In the genomic region with DNA sequence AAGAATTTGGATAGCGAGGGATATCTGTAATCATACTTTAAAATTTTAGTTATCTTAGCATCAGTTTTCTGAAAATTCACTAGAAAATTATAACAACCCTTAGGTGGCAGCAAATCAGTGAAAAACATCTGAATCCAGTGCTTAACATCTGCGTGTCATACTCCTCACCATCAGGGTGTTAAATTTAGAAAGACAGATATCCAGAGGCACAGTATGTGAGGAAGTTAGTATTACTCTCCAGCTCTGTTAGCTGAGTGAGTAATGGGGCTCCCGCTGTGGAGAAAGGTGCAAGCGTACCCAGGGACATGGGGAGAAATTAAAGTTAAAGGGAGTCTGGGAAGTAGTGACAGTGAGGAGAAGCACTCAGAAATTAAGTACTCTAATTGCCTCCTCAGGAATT, we compare ENCODE assay signal across 1 cellular context.
TF ChIP-seq lines count a peak whose summit lies in the region.

No MANE protein-coding gene starts in this region.

TF ChIP-seq in SK-N-SH, 30 proteins besides CTCF, POLR2A, EP300 and RAD21:
- TF ChIP-seq, protein P1, sequence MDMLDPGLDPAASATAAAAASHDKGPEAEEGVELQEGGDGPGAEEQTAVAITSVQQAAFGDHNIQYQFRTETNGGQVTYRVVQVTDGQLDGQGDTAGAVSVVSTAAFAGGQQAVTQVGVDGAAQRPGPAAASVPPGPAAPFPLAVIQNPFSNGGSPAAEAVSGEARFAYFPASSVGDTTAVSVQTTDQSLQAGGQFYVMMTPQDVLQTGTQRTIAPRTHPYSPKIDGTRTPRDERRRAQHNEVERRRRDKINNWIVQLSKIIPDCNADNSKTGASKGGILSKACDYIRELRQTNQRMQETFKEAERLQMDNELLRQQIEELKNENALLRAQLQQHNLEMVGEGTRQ (IDR thresholded peaks at IDR 0.05; ENCODE audit: borderline replicate concordance, low read depth, low read length), result no peak
- TF ChIP-seq EZH2phosphoT487 (IDR thresholded peaks at IDR 0.05; ENCODE audit: borderline replicate concordance, low read depth) (no peak), MEF2A (IDR thresholded peaks at IDR 0.05; ENCODE audit: borderline replicate concordance, low read depth) (no peak), GABPA (IDR thresholded peaks at IDR 0.05; ENCODE audit: low read depth) (no peak), TCF12 (IDR thresholded peaks at IDR 0.05) (no peak), POLR2AphosphoS5 (IDR thresholded peaks at IDR 0.05; ENCODE audit: low read depth, low read length) (no peak), NRF1 (IDR thresholded peaks at IDR 0.05; ENCODE audit: low read depth, low read length) (no peak), ELF1 (IDR thresholded peaks at IDR 0.05) (no peak), NFIC (IDR thresholded peaks at IDR 0.05; ENCODE audit: borderline replicate concordance) (no peak), RFX5 (IDR thresholded peaks at IDR 0.05; ENCODE audit: low read length) (no peak), YY1 (IDR thresholded peaks at IDR 0.05; ENCODE audit: low read depth) (no peak), RCOR1 (IDR thresholded peaks at IDR 0.05; ENCODE audit: low read length) (no peak), SIN3A (IDR thresholded peaks at IDR 0.05; ENCODE audit: borderline replicate concordance, low read depth, low read length) (no peak), TAF1 (IDR thresholded peaks at IDR 0.05; ENCODE audit: borderline replicate concordance, low read depth, low read length) (no peak), JUND (IDR thresholded peaks at IDR 0.05) (no peak), FOXM1 (IDR thresholded peaks at IDR 0.05; ENCODE audit: low read depth) (no peak), FOSL2 (IDR thresholded peaks at IDR 0.05; ENCODE audit: borderline replicate concordance, low read depth) (no peak)
- TF ChIP-seq, protein P2, sequence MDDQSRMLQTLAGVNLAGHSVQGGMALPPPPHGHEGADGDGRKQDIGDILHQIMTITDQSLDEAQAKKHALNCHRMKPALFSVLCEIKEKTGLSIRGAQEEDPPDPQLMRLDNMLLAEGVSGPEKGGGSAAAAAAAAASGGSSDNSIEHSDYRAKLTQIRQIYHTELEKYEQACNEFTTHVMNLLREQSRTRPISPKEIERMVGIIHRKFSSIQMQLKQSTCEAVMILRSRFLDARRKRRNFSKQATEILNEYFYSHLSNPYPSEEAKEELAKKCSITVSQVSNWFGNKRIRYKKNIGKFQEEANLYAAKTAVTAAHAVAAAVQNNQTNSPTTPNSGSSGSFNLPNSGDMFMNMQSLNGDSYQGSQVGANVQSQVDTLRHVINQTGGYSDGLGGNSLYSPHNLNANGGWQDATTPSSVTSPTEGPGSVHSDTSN (IDR thresholded peaks at IDR 0.05), result no peak
- TF ChIP-seq, protein P3, sequence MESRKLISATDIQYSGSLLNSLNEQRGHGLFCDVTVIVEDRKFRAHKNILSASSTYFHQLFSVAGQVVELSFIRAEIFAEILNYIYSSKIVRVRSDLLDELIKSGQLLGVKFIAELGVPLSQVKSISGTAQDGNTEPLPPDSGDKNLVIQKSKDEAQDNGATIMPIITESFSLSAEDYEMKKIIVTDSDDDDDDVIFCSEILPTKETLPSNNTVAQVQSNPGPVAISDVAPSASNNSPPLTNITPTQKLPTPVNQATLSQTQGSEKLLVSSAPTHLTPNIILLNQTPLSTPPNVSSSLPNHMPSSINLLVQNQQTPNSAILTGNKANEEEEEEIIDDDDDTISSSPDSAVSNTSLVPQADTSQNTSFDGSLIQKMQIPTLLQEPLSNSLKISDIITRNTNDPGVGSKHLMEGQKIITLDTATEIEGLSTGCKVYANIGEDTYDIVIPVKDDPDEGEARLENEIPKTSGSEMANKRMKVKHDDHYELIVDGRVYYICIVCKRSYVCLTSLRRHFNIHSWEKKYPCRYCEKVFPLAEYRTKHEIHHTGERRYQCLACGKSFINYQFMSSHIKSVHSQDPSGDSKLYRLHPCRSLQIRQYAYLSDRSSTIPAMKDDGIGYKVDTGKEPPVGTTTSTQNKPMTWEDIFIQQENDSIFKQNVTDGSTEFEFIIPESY (IDR thresholded peaks at IDR 0.05; ENCODE audit: borderline replicate concordance, low read depth), result no peak
- TF ChIP-seq, protein P4, sequence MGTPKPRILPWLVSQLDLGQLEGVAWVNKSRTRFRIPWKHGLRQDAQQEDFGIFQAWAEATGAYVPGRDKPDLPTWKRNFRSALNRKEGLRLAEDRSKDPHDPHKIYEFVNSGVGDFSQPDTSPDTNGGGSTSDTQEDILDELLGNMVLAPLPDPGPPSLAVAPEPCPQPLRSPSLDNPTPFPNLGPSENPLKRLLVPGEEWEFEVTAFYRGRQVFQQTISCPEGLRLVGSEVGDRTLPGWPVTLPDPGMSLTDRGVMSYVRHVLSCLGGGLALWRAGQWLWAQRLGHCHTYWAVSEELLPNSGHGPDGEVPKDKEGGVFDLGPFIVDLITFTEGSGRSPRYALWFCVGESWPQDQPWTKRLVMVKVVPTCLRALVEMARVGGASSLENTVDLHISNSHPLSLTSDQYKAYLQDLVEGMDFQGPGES (IDR thresholded peaks at IDR 0.05; ENCODE audit: low read depth, low read length), result no peak
TF ChIP-seq in SK-N-SH: peak in this region for 0.
